In the genomic region with DNA sequence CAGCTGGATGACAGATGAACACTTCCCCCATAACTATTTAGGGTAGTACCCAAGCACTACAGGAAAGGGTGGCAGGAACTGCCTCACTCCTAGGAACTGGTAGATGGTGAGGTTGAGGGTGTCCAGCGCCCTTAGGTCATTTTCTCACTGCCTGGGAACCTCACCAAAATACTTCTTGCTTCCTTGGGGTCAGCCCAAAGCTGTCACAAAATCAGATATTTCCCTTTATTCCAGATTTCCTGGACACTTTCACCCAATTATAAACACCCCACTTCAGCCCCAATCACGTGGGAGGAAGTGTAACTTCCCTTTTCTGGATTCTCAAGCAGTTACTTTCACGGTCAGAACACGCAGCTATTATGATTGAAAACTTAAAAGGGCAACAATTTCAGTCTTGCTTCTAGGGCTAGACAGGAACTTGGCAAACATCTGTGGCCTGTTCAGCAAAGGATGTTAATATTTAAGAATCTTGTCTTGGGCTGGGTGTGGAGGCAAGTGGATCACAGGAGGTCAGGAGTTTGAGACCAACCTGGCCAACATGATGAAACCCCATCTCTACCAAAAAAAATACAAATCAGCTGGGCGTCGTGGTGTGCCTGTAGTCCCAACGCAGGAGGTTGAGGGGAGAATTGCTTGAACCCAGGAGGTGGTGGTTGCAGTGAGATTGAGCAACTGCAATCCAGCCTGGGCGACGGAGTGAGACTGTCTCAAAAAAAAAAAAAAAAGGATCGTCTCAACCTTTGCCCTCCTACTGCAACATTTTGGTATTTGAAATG, we compare ENCODE assay signal across 9 cellular contexts. TPM values are rescaled to one million over a fixed set of nuclear protein-coding genes. Genes with fewer than 3 reads are reported as not detected.
DNase-seq lines count a peak whose midpoint lies in the region; ATAC-seq, FAIRE-seq and TF ChIP-seq lines count a peak whose summit lies in the region.
"Had no signal": no experiment of that assay in that cellular context is flagged by ENCODE, and none has a peak within 500 bp of the region (broad histone marks: within the 10 kb centered on the region; RNA-seq: fewer than 3 reads in every experiment).

No MANE protein-coding gene starts in this region.

- H3K27me3 ChIP-seq in Peyer's patch (no peaks in the 10 kb centered on the region), mononuclear cell (ENCODE audit: insufficient read depth, low read length) (no peaks in the 10 kb centered on the region)

- H3K4me1 ChIP-seq in Peyer's patch (peaks cover 4 to 56% (median 26%) of the 10 kb centered on the region in 4 donors), mononuclear cell (ENCODE audit: insufficient read depth, low read length) (peaks cover 72% of the 10 kb centered on the region)

- ATAC-seq in HG02678 (IDR thresholded peaks at IDR 0.05; ENCODE audit: unreplicated experiment), result no peak
- ATAC-seq in GM18909 (IDR thresholded peaks at IDR 0.05; ENCODE audit: poor library complexity, unreplicated experiment), result no peak

- peaks cover 0 to 22% (median 0%) of the 10 kb centered on the region in 3 donors for H3K36me3 ChIP-seq in Peyer's patch

- DNase-seq in GM12891 (ENCODE audit: insufficient read length, low spot score), result no peak
- peak; percentile 47 to 63 (median 63) for DNase-seq in Peyer's patch
- DNase-seq in coronary artery (ENCODE audit: low spot score), result no peak
- no peak for DNase-seq in NCI-H2081 (lab: John Stamatoyannopoulos, UW)
- DNase-seq in iPS-NIHi11 (ENCODE audit: low spot score), result no peak

- no peaks in the 10 kb centered on the region for H3K9me3 ChIP-seq in Peyer's patch
- H3K9me3 ChIP-seq in mononuclear cell (ENCODE audit: low read depth, low read length), result no peaks in the 10 kb centered on the region

- TF ChIP-seq POLR2A in GM12891 (IDR thresholded peaks at IDR 0.05; ENCODE audit: low read depth, low read length) (peak; percentile 69), Peyer's patch (IDR thresholded peaks at IDR 0.05) (peak in 1 of 2 donors; percentile 9)

- TF ChIP-seq CTCF in Peyer's patch (IDR thresholded peaks at IDR 0.05), result peak in 1 of 6 experiments; percentile 4
- TF ChIP-seq CTCF in coronary artery (IDR thresholded peaks at IDR 0.05), result no peak

- FAIRE-seq in GM12891 (lab: Jason Lieb, UNC), result no peak
- FAIRE-seq: islet of Langerhans had no signal

- H3K4me3 ChIP-seq in Peyer's patch (peak overlapping the region in 2 of 4 donors; percentile 85 to 95), coronary artery (peak overlapping the region; percentile 98), mononuclear cell (ENCODE audit: low read length) (peak overlapping the region; percentile 0)

- H3K27ac ChIP-seq in Peyer's patch (peak overlapping the region; percentile 75 to 100 (median 100)), coronary artery (peak overlapping the region; percentile 100)

TF ChIP-seq in GM12891, 5 proteins besides CTCF, POLR2A, EP300 and RAD21:
- peak; percentile 68 for TF ChIP-seq SPI1 (IDR thresholded peaks at IDR 0.05; ENCODE audit: low read depth, low read length)
- peak; percentile 66; the same call in 1 of the 2 replicates for TF ChIP-seq POU2F2 (IDR thresholded peaks at IDR 0.05; ENCODE audit: low read depth, low read length)
- TF ChIP-seq POLR2AphosphoS5 (IDR thresholded peaks at IDR 0.05; ENCODE audit: low read depth, low read length), result peak; percentile 19
- TF ChIP-seq TAF1 (IDR thresholded peaks at IDR 0.05; ENCODE audit: low read depth, low read length), result no peak
- no peak for TF ChIP-seq PAX5 (IDR thresholded peaks at IDR 0.05; ENCODE audit: insufficient read depth, low read length, severe bottlenecking)

RNA-seq across cellular contexts. Expression of a gene that starts 4.0 kb away (rescaled TPM):
- polyA plus RNA-seq in GM12891 (2012; ENCODE audit: low read depth, missing spikeins), result 1,402 TPM
- total RNA-seq in Peyer's patch, result 1,000 to 10,000 TPM; 3,399 to 5,471 (median 4,336) TPM
- total RNA-seq in mononuclear cell, result 1,270 TPM

RNA-seq across cellular contexts. Expression of a gene that starts 13.3 kb away (rescaled TPM):
- 1.4 TPM for polyA plus RNA-seq in GM12891 (2012; ENCODE audit: low read depth, missing spikeins)
- total RNA-seq in Peyer's patch (1 to 10 TPM in 3 of 4 donors, under 1 TPM in 1; 0.47 to 4.1 (median 2.3) TPM), mononuclear cell (2.3 TPM)

RNA-seq across cellular contexts. Expression of a gene that starts 46.1 kb away (rescaled TPM):
- polyA plus RNA-seq in GM12891 (2012; ENCODE audit: low read depth, missing spikeins), result 0.12 TPM
- total RNA-seq in Peyer's patch (10 to 100 TPM in 1 of 4 donors, 1 to 10 TPM in 3; 1.1 to 28.1 (median 5.7) TPM), mononuclear cell (not detected)

Comparison
In these comparisons a context has a peak if more than half of its experiments do, and no peak if none do; other contexts are left out.
1. DNase-seq: peak in Peyer's patch (3 of 3); none in GM12891 (single experiment), coronary artery (single experiment), NCI-H2081 (0 of 2) and iPS-NIHi11 (single experiment).